Comparison of ENCODE assay signal across 8 cellular contexts in the genomic region with DNA sequence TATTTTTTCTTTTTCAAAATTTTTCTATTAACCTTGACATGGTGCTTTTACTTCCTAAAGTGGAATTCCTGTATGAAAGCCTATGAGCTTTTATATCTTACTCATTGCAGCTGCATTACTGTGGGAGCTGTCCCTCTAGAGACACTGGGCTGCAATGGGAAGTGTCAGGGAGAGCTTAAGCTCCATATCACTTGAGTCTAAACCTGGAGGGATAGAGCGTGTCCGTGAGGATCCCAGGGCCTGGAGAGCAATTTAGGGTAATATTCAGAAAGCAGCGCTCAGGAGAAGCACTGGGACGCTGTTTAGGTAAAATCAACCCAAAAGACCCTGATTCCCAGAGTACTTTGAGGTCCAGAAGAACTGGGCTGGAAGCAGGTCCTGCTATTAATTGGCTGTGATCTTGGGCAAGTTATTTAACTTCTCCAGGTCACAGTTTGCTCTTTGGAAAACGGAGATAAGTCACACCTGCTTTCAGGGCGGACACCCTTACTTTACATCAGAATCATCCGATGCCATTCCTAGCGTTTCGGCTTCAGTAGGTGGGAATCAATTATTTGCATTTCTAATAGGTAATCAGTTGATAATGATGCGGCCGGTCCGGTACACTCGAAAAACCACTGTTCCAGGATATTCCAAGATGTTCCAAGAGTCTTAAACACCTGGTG. TPM values are rescaled to one million over a fixed set of nuclear protein-coding genes. Genes with fewer than 3 reads are reported as not detected.
A peak's percentile ranks its signal among the peaks of the same experiment; 100 is the strongest.
DNase-seq lines count a peak whose midpoint lies in the region; ATAC-seq and TF ChIP-seq lines count a peak whose summit lies in the region.

No MANE protein-coding gene starts in this region.

- H3K79me2 ChIP-seq in KMS-11 (ENCODE audit: insufficient read depth, low read depth) (no peaks in the 10 kb centered on the region), neural cell (replicated peaks; ENCODE audit: insufficient read depth, low read length) (peaks cover 6% of the 10 kb centered on the region)

- H3K9me2 ChIP-seq in neural cell (ENCODE audit: insufficient read depth, low read length): no peaks in the 10 kb centered on the region

- no peaks in the 10 kb centered on the region for H3K9me3 Mint-ChIP-seq in CD4-positive, CD25-positive, alpha-beta regulatory T cell

- peak overlapping the region; percentile 79 to 92 (median 84) for H3K27ac Mint-ChIP-seq in CD4-positive, CD25-positive, alpha-beta regulatory T cell

- H3K4me2 ChIP-seq in KMS-11 (peak overlapping the region; percentile 70), neural cell (ENCODE audit: low read length) (peak overlapping the region; percentile 60)

- no peak for TF ChIP-seq RAD21 in neural cell (conservative IDR thresholded peaks at IDR 0.05)

- H3K36me3 Mint-ChIP-seq in CD4-positive, CD25-positive, alpha-beta regulatory T cell: peaks cover 6% of the 10 kb centered on the region

- DNase-seq in CD4-positive, CD25-positive, alpha-beta regulatory T cell: no peak
- DNase-seq in colonic mucosa (no peak), putamen (ENCODE audit: low spot score) (no peak), T1000 (lab: John Stamatoyannopoulos, UW) (no peak)

- H3F3A ChIP-seq in neural cell (ENCODE audit: insufficient read depth, low read length, poor library complexity, severe bottlenecking): no peaks in the 10 kb centered on the region

- peak overlapping the region; percentile 81 for H3K27ac ChIP-seq in CD4-positive, CD25-positive, alpha-beta regulatory T cell (ENCODE audit: insufficient read depth, low read length, poor library complexity, severe bottlenecking)
- no peak overlapping the region for H3K27ac ChIP-seq in KMS-11
- no peak overlapping the region for H3K27ac ChIP-seq in colonic mucosa
- no peak overlapping the region for H3K27ac ChIP-seq in neural cell (ENCODE audit: low read length)

- no peaks in the 10 kb centered on the region for H3K9me3 ChIP-seq in CD4-positive, CD25-positive, alpha-beta regulatory T cell (ENCODE audit: control insufficient read depth in 2 of 2, low read length in 2 of 2)
- no peaks in the 10 kb centered on the region for H3K9me3 ChIP-seq in colonic mucosa
- no peaks in the 10 kb centered on the region for H3K9me3 ChIP-seq in neural cell (ENCODE audit: low read length)

- no peak for TF ChIP-seq EP300 in neural cell (conservative IDR thresholded peaks at IDR 0.05; ENCODE audit: poor library complexity, severe bottlenecking)

- H4K20me1 ChIP-seq in KMS-11 (ENCODE audit: insufficient read depth) (no peaks in the 10 kb centered on the region), neural cell (ENCODE audit: insufficient read depth) (no peaks in the 10 kb centered on the region)

- H3K36me3 ChIP-seq in CD4-positive, CD25-positive, alpha-beta regulatory T cell (ENCODE audit: control insufficient read depth, insufficient read depth, low read length): no peaks in the 10 kb centered on the region
- H3K36me3 ChIP-seq in KMS-11 (ENCODE audit: insufficient read depth): no peaks in the 10 kb centered on the region
- no peaks in the 10 kb centered on the region for H3K36me3 ChIP-seq in colonic mucosa
- H3K36me3 ChIP-seq in neural cell (ENCODE audit: insufficient read depth, low read length): no peaks in the 10 kb centered on the region

- TF ChIP-seq CTCF in KMS-11 (conservative IDR thresholded peaks at IDR 0.05; ENCODE audit: low read depth, low read length) (no peak), colonic mucosa (IDR thresholded peaks at IDR 0.05) (no peak), neural cell (IDR thresholded peaks at IDR 0.05; ENCODE audit: poor library complexity, severe bottlenecking) (no peak)

- intact Hi-C loops in colonic mucosa (cut with DNase I): no loop called here

- H3K27me3 ChIP-seq in CD4-positive, CD25-positive, alpha-beta regulatory T cell (ENCODE audit: control insufficient read depth, insufficient read depth, low read length): no peaks in the 10 kb centered on the region
- H3K27me3 ChIP-seq in KMS-11 (ENCODE audit: insufficient read depth, low read depth): no peaks in the 10 kb centered on the region
- no peaks in the 10 kb centered on the region for H3K27me3 ChIP-seq in colonic mucosa
- H3K27me3 ChIP-seq in neural cell (ENCODE audit: insufficient read depth, low read depth, low read length): no peaks in the 10 kb centered on the region

- peak overlapping the region; percentile 88 to 97 (median 92) for H3K4me3 Mint-ChIP-seq in CD4-positive, CD25-positive, alpha-beta regulatory T cell

- H3K4me3 ChIP-seq in CD4-positive, CD25-positive, alpha-beta regulatory T cell (ENCODE audit: low read depth, low read length): peak overlapping the region; percentile 62
- H3K4me3 ChIP-seq in KMS-11 (IDR thresholded peaks at IDR 0.05; ENCODE audit: insufficient read depth, low read depth, low read length): peak overlapping the region; percentile 45
- H3K4me3 ChIP-seq in colonic mucosa: peak overlapping the region; percentile 83
- peak overlapping the region; percentile 77 for H3K4me3 ChIP-seq in neural cell (ENCODE audit: low read length)

- H3K9ac ChIP-seq in KMS-11 (no peak overlapping the region), colonic mucosa (ENCODE audit: low read depth in 2 of 2, low read length in 2 of 2) (peak overlapping the region; percentile 32 to 39), neural cell (ENCODE audit: low read length) (peak overlapping the region; percentile 85)

- no peaks in the 10 kb centered on the region for H3K27me3 Mint-ChIP-seq in CD4-positive, CD25-positive, alpha-beta regulatory T cell

- H2AFZ ChIP-seq in KMS-11 (ENCODE audit: low read depth) (peak overlapping the region; percentile 85), neural cell (ENCODE audit: low read depth, low read length) (peak overlapping the region; percentile 16)

- H3K4me1 Mint-ChIP-seq in CD4-positive, CD25-positive, alpha-beta regulatory T cell: peaks cover 5 to 31% (median 21%) of the 10 kb centered on the region in 4 donors

- no peak for ATAC-seq in CD4-positive, CD25-positive, alpha-beta regulatory T cell (ENCODE audit: low read depth in 2 of 2)
- no peak for ATAC-seq in GM21423 (IDR thresholded peaks at IDR 0.05; ENCODE audit: unreplicated experiment)
- no peak for ATAC-seq in GM21367 (IDR thresholded peaks at IDR 0.05; ENCODE audit: unreplicated experiment)

- peaks cover 13% of the 10 kb centered on the region for H3K4me1 ChIP-seq in CD4-positive, CD25-positive, alpha-beta regulatory T cell (ENCODE audit: control insufficient read depth, insufficient read depth, low read length, poor library complexity, severe bottlenecking)
- peaks cover 7% of the 10 kb centered on the region for H3K4me1 ChIP-seq in KMS-11 (ENCODE audit: low read depth, poor library complexity, severe bottlenecking)
- peaks cover 3% of the 10 kb centered on the region for H3K4me1 ChIP-seq in colonic mucosa

TF ChIP-seq in neural cell, 6 proteins besides CTCF, POLR2A, EP300 and RAD21:
- TF ChIP-seq EZH2 (IDR thresholded peaks at IDR 0.05; ENCODE audit: borderline replicate concordance, insufficient read depth, low read length, poor library complexity, severe bottlenecking) (no peak), TAF1 (IDR thresholded peaks at IDR 0.05; ENCODE audit: low read depth) (no peak), POLR2AphosphoS5 (IDR thresholded peaks at IDR 0.05) (no peak), MXI1 (conservative IDR thresholded peaks at IDR 0.05; ENCODE audit: poor library complexity, severe bottlenecking) (no peak), SMC3 (conservative IDR thresholded peaks at IDR 0.05; ENCODE audit: poor library complexity) (no peak), REST (IDR thresholded peaks at IDR 0.05; ENCODE audit: borderline replicate concordance) (no peak)
TF ChIP-seq in neural cell: peak in this region for 0.

RNA-seq across cellular contexts. Expression of gene ERGIC3, which starts 0.6 kb away (rescaled TPM):
- 132 TPM for total RNA-seq in CD4-positive, CD25-positive, alpha-beta regulatory T cell
- 100 to 1,000 TPM; 121 to 138 (median 131) TPM for polyA plus RNA-seq in CD4-positive, CD25-positive, alpha-beta regulatory T cell
- 100 to 1,000 TPM; 233 to 270 TPM for total RNA-seq in colonic mucosa
- polyA plus RNA-seq in neural cell: 385 and 451 TPM in 2 replicates
- polyA minus RNA-seq in neural cell: 169 and 170 TPM in 2 replicates

RNA-seq across cellular contexts. Expression of gene C20orf173, which starts 11.8 kb away (rescaled TPM):
- total RNA-seq in CD4-positive, CD25-positive, alpha-beta regulatory T cell: not detected
- not detected for polyA plus RNA-seq in CD4-positive, CD25-positive, alpha-beta regulatory T cell
- not detected for total RNA-seq in colonic mucosa
- polyA plus RNA-seq in neural cell: not detected in 2 replicates
- not detected in 2 replicates for polyA minus RNA-seq in neural cell
